8 cellular contexts compared by ENCODE assay signal in the genomic region with DNA sequence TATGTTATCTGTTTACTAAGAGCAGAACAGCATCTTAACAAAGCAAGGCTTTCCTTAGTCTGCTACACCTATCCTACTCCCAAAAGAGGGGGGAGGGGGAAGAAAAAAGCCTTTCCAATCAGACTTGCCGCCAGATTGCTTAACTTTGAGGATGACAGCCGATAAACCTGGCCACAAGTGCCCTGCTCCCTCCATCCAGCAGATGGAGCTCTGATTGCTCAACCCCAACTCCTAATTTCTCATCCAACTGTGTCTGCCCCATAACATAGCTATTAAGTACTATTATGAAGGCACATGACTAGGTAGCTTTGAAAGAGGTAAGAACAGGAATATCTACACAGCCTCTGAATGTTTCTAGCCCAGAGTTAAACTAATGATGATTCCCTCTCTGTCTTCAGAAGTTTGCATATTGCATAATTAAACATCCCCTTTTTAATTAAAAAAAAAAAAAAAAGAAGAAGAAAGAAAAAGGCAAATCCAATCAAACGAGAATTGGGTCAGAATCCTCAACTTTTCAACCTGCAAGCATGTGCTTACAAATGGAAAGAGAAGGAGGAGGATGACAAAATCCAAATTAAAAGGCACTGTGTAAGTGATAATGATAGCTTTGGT.
A peak's percentile ranks its signal among the peaks of the same experiment; 100 is the strongest.
DNase-seq lines count a peak whose midpoint lies in the region; ATAC-seq, FAIRE-seq and TF ChIP-seq lines count a peak whose summit lies in the region.

No MANE protein-coding gene starts in this region.

- no peaks in the 10 kb centered on the region for H3K9me3 ChIP-seq in kidney (ENCODE audit: control insufficient read depth in 1 of 2, low read length in 2 of 2)

- CTCF ChIA-PET in WTC11 (lab: Charles Lee), result interaction anchor here (0.6 to 2.5 kb wide), 28 partner anchors 9 to 293 kb away, joined by 3 to 20 read pairs (median 4); a partner anchor contains a TSS

- ATAC-seq in activated T-cell treated with anti-CD3 and anti-CD28 coated beads, Interleukin-2, amount 50 U/mL, for 72 hours (replicated peaks in 1 of 2), result no peak
- no peak for ATAC-seq in activated T-cell treated with anti-CD3 and anti-CD28 coated beads, Interleukin-2, amount 50 U/mL, for 4 hours
- ATAC-seq in GM21423 (IDR thresholded peaks at IDR 0.05; ENCODE audit: unreplicated experiment) (peak; percentile 81), WTC11 (peak; percentile 91)

- peaks cover 4% of the 10 kb centered on the region for H3K27me3 Mint-ChIP-seq in activated T-cell treated with anti-CD3 and anti-CD28 coated beads, Interleukin-2, amount 50 U/mL, for 72 hours (ENCODE audit: low read depth)
- H3K27me3 Mint-ChIP-seq in activated T-cell treated with anti-CD3 and anti-CD28 coated beads, Interleukin-2, amount 50 U/mL, for 4 hours (ENCODE audit: low read depth), result peaks cover 4% of the 10 kb centered on the region
- H3K27me3 Mint-ChIP-seq in WTC11 (ENCODE audit: low read depth), result no peaks in the 10 kb centered on the region

- no peak for FAIRE-seq in kidney (lab: Jason Lieb, UNC)

- DNase-seq in activated T-cell treated with anti-CD3 and anti-CD28 coated beads, Interleukin-2, amount 50 U/mL, for 72 hours, result peak; percentile 6
- no peak for DNase-seq in activated T-cell treated with anti-CD3 and anti-CD28 coated beads, Interleukin-2, amount 50 U/mL, for 4 hours
- DNase-seq in KBM-7 (peak; percentile 51), WTC11 (ENCODE audit: low spot score) (peak; percentile 62), kidney (no peak), coronary artery (ENCODE audit: low spot score) (no peak)
- no peak for DNase-seq in activated CD4-positive, CD25-positive, alpha-beta regulatory T cell treated with anti-CD3 and anti-CD28 coated beads, Interleukin-2, amount 50 U/mL, for 72 hours

- intact Hi-C loops in kidney (cut with DNase I), result no loop called here

- H3K36me3 Mint-ChIP-seq in activated T-cell treated with anti-CD3 and anti-CD28 coated beads, Interleukin-2, amount 50 U/mL, for 72 hours (ENCODE audit: insufficient read depth in 2 of 2), result no peaks in the 10 kb centered on the region
- no peaks in the 10 kb centered on the region for H3K36me3 Mint-ChIP-seq in activated T-cell treated with anti-CD3 and anti-CD28 coated beads, Interleukin-2, amount 50 U/mL, for 4 hours (ENCODE audit: insufficient read depth)
- H3K36me3 Mint-ChIP-seq in WTC11, result no peaks in the 10 kb centered on the region

- H3K27ac ChIP-seq in kidney (ENCODE audit: low read depth in 2 of 2, low read length in 2 of 2) (no peak overlapping the region), coronary artery (no peak overlapping the region)

- no peak overlapping the region for H3K4me3 Mint-ChIP-seq in activated T-cell treated with anti-CD3 and anti-CD28 coated beads, Interleukin-2, amount 50 U/mL, for 72 hours
- H3K4me3 Mint-ChIP-seq in activated T-cell treated with anti-CD3 and anti-CD28 coated beads, Interleukin-2, amount 50 U/mL, for 4 hours, result no peak overlapping the region
- no peak overlapping the region for H3K4me3 Mint-ChIP-seq in WTC11

- no peaks in the 10 kb centered on the region for H3K4me1 Mint-ChIP-seq in activated T-cell treated with anti-CD3 and anti-CD28 coated beads, Interleukin-2, amount 50 U/mL, for 72 hours (ENCODE audit: low read depth)
- H3K4me1 Mint-ChIP-seq in activated T-cell treated with anti-CD3 and anti-CD28 coated beads, Interleukin-2, amount 50 U/mL, for 4 hours (ENCODE audit: low read depth), result no peaks in the 10 kb centered on the region
- H3K4me1 Mint-ChIP-seq in WTC11, result 0 out of 2 replicates have a peak, but pooled peaks cover 3% of the 10 kb centered on the region

- H3K4me1 ChIP-seq in kidney (ENCODE audit: control insufficient read depth in 1 of 2, insufficient read depth in 1 of 2, low read depth in 1 of 2, low read length in 2 of 2), result no peaks in the 10 kb centered on the region

- H3K9me3 Mint-ChIP-seq in activated T-cell treated with anti-CD3 and anti-CD28 coated beads, Interleukin-2, amount 50 U/mL, for 72 hours, result no peaks in the 10 kb centered on the region
- H3K9me3 Mint-ChIP-seq in activated T-cell treated with anti-CD3 and anti-CD28 coated beads, Interleukin-2, amount 50 U/mL, for 4 hours, result no peaks in the 10 kb centered on the region
- H3K9me3 Mint-ChIP-seq in WTC11, result peaks cover 8% of the 10 kb centered on the region

- POLR2A ChIA-PET in WTC11 (lab: Charles Lee), result interaction anchor here (0.7 kb wide), 2 partner anchors 25 to 259 kb away, joined by 3 to 4 read pairs; no protein-coding TSS in a partner anchor

- H3K9ac ChIP-seq in kidney (ENCODE audit: low read length in 2 of 2), result no peak overlapping the region

- TF ChIP-seq CTCF in WTC11 (IDR thresholded peaks at IDR 0.05) (peak; percentile 45), kidney (IDR thresholded peaks at IDR 0.05; ENCODE audit: borderline replicate concordance, extremely low read depth, insufficient read depth) (peak; percentile 51), coronary artery (IDR thresholded peaks at IDR 0.05) (no peak)

- no peaks in the 10 kb centered on the region for H3K36me3 ChIP-seq in kidney (ENCODE audit: control insufficient read depth in 1 of 2, insufficient read depth in 2 of 2, low read length in 2 of 2)

- in situ Hi-C loops in KBM-7 (cut with MboI; ENCODE audit: low pct_unique_long_range_greater_than_20kb, low sequenced_read_pairs), result no loop called here

- H3K27ac Mint-ChIP-seq in activated T-cell treated with anti-CD3 and anti-CD28 coated beads, Interleukin-2, amount 50 U/mL, for 72 hours, result no peak overlapping the region
- no peak overlapping the region for H3K27ac Mint-ChIP-seq in WTC11

- H3K4me3 ChIP-seq in kidney (ENCODE audit: low read length in 2 of 2) (no peak overlapping the region), coronary artery (no peak overlapping the region)

TF ChIP-seq in WTC11, 78 proteins besides CTCF, POLR2A, EP300 and RAD21:
- TF ChIP-seq ZNF317 (CRISPR knock-in tag; IDR thresholded peaks at IDR 0.05; ENCODE audit: borderline replicate concordance, low read depth), result peak; percentile 79
- TF ChIP-seq, protein P1, sequence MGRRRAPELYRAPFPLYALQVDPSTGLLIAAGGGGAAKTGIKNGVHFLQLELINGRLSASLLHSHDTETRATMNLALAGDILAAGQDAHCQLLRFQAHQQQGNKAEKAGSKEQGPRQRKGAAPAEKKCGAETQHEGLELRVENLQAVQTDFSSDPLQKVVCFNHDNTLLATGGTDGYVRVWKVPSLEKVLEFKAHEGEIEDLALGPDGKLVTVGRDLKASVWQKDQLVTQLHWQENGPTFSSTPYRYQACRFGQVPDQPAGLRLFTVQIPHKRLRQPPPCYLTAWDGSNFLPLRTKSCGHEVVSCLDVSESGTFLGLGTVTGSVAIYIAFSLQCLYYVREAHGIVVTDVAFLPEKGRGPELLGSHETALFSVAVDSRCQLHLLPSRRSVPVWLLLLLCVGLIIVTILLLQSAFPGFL (CRISPR knock-in tag; IDR thresholded peaks at IDR 0.05; ENCODE audit: borderline replicate concordance), result no peak

Comparison
In these comparisons a context has a peak if more than half of its experiments do, and no peak if none do; other contexts are left out.
1. DNase-seq: peak in activated T-cell treated with anti-CD3 and anti-CD28 coated beads, Interleukin-2, amount 50 U/mL, for 72 hours (2 of 2), KBM-7 (single experiment) and WTC11 (single experiment); none in activated T-cell treated with anti-CD3 and anti-CD28 coated beads, Interleukin-2, amount 50 U/mL, for 4 hours (single experiment), kidney (single experiment), coronary artery (single experiment) and activated CD4-positive, CD25-positive, alpha-beta regulatory T cell treated with anti-CD3 and anti-CD28 coated beads, Interleukin-2, amount 50 U/mL, for 72 hours (single experiment).
2. ATAC-seq: peak in GM21423 (single experiment) and WTC11 (single experiment); none in activated T-cell treated with anti-CD3 and anti-CD28 coated beads, Interleukin-2, amount 50 U/mL, for 72 hours (0 of 2) and activated T-cell treated with anti-CD3 and anti-CD28 coated beads, Interleukin-2, amount 50 U/mL, for 4 hours (0 of 2).